ENCODE assay signal across 7 cellular contexts in genomic region chr17:75783803-75784472, GRCh38. TPM values are rescaled to one million over a fixed set of nuclear protein-coding genes. Genes with fewer than 3 reads are reported as not detected.
A peak's percentile ranks its signal among the peaks of the same experiment; 100 is the strongest.
DNase-seq lines count a peak whose midpoint lies in the region; ATAC-seq and TF ChIP-seq lines count a peak whose summit lies in the region.

No MANE protein-coding gene starts in this region.

- intact Hi-C loops in left colon (cut with DNase I, micrococcal nuclease): no loop called here

- H3K4me3 ChIP-seq in HUES64 (ENCODE audit: low read length): peak overlapping the region; percentile 72
- H3K4me3 ChIP-seq in astrocyte of the cerebellum (ENCODE audit: low read depth, low read length): peak overlapping the region; percentile 62
- peak overlapping the region; percentile 47 to 87 (median 73) for H3K4me3 ChIP-seq in subcutaneous abdominal adipose tissue (ENCODE audit: low read depth in 1 of 5, low read length in 5 of 5)

- H3K36me3 ChIP-seq in HUES64 (ENCODE audit: insufficient read depth, low read length): no peaks in the 10 kb centered on the region
- peaks cover 0 to under 1% (median 0%) of the 10 kb centered on the region in 5 donors for H3K36me3 ChIP-seq in subcutaneous abdominal adipose tissue (ENCODE audit: control insufficient read depth in 5 of 5, insufficient read depth in 5 of 5, low read length in 5 of 5)

- no peak for DNase-seq in astrocyte of the cerebellum (ENCODE audit: low read depth)
- DNase-seq in left colon: peak; percentile 57 to 61
- DNase-seq in stimulated activated naive CD4-positive, alpha-beta T cell treated with Interleukin-2 at 50 U/mL for 16 hours (lab: John Stamatoyannopoulos, UW): no peak

- peak; percentile 7 for ATAC-seq in GM18907 (IDR thresholded peaks at IDR 0.05; ENCODE audit: unreplicated experiment)
- ATAC-seq in left colon: peak; percentile 1
- no peak for ATAC-seq in GM18858 (IDR thresholded peaks at IDR 0.05; ENCODE audit: unreplicated experiment)

- no peak for TF ChIP-seq CTCF in astrocyte of the cerebellum (IDR thresholded peaks at IDR 0.05; ENCODE audit: low read depth, low read length, missing control alignments)

- no peaks in the 10 kb centered on the region for H3K27me3 ChIP-seq in HUES64 (ENCODE audit: insufficient read depth, low read length)
- no peaks in the 10 kb centered on the region for H3K27me3 ChIP-seq in subcutaneous abdominal adipose tissue (ENCODE audit: control insufficient read depth in 5 of 5, insufficient read depth in 4 of 5, low read length in 5 of 5)

- peaks cover 23% of the 10 kb centered on the region for H3K4me1 ChIP-seq in HUES64 (ENCODE audit: insufficient read depth, low read length)
- H3K4me1 ChIP-seq in subcutaneous abdominal adipose tissue (ENCODE audit: control insufficient read depth in 5 of 5, insufficient read depth in 5 of 5, low read length in 5 of 5): peaks cover 12 to 39% (median 35%) of the 10 kb centered on the region in 5 donors

- H3K27ac ChIP-seq in HUES64 (ENCODE audit: low read depth, low read length): peak overlapping the region; percentile 70
- H3K27ac ChIP-seq in subcutaneous abdominal adipose tissue (ENCODE audit: low read depth, low read length): peak overlapping the region; percentile 99

- H3K9ac ChIP-seq in HUES64 (ENCODE audit: low read depth, low read length): peak overlapping the region; percentile 51
- H3K9ac ChIP-seq in subcutaneous abdominal adipose tissue (ENCODE audit: low read length in 5 of 5): peak overlapping the region; percentile 84 to 99 (median 96)

- in situ Hi-C loops in astrocyte of the cerebellum (cut with HindIII; ENCODE audit: low sequenced_read_pairs): loop anchor here (10.0 kb wide), 1 partner anchor 61 kb away; the partner anchor contains the start of gene UNC13D

- H3K9me3 ChIP-seq in HUES64 (ENCODE audit: insufficient read depth, low read depth, low read length) (no peaks in the 10 kb centered on the region), subcutaneous abdominal adipose tissue (ENCODE audit: control insufficient read depth in 5 of 5, low read length in 5 of 5) (no peaks in the 10 kb centered on the region)

- WGBS in HUES64: 84% methylated on average over 20 of the region's 20 CpGs

RNA-seq across cellular contexts. Expression of gene UNK, which starts 0.7 kb away (rescaled TPM):
- polyA plus RNA-seq in HUES64 (2013, experiment 1 of 2): 28.9 TPM
- polyA plus RNA-seq in HUES64 (2013, experiment 2 of 2): 35.5 TPM
- total RNA-seq in left colon: 10 to 100 TPM; 18.3 to 21.8 TPM

RNA-seq across cellular contexts. Expression of gene GALK1, which starts 18.9 kb away (rescaled TPM):
- 13.6 TPM for polyA plus RNA-seq in HUES64 (2013, experiment 1 of 2)
- polyA plus RNA-seq in HUES64 (2013, experiment 2 of 2): 19.8 TPM
- 10 to 100 TPM; 14.1 to 16.9 TPM for total RNA-seq in left colon

Comparison
In these comparisons a context has a peak if more than half of its experiments do, and no peak if none do; other contexts are left out.
1. DNase-seq: peak in left colon (2 of 2); none in astrocyte of the cerebellum (single experiment) and stimulated activated naive CD4-positive, alpha-beta T cell treated with Interleukin-2 at 50 U/mL for 16 hours (single experiment).
2. Peak in every context shown above with its lines, with median percentiles within 50 percentile points of each other: H3K4me3 ChIP-seq.